8 cellular contexts compared by ENCODE assay signal in the genomic region with DNA sequence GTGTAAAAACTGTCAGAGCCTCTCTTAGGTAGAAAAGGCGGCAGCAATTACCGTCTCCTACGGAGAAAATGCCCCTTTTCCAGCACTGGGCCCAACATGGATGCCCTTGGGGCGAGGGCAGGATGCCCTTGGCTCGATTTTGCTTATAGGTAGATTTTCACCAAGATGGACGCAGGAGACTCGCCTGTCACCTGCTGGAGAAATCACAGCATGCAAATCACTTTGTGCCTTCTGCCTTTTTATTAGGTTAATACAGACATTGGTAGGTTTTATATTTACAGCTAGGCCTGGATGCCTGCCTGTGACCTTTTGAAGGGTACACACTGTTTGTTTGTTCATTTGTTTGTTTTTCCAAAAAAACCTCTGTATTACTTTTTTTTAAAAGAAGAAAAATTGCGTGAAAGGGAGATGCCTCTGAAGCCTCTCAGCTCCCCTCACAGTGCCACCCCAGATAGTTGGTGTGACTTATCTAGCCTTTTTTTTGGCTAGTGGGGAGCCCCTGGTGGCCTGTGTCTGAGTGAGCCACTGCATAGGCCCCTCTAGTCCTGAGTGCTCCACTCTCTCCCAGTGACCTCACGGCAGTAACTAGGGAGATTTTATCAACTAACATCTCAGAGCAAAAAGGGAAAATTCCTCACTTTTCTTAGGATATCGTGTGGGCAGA. TPM values are rescaled to one million over a fixed set of nuclear protein-coding genes. Genes with fewer than 3 reads are reported as not detected.
DNase-seq lines count a peak whose midpoint lies in the region; ATAC-seq and TF ChIP-seq lines count a peak whose summit lies in the region.

No MANE protein-coding gene starts in this region.

- H3K4me3 ChIP-seq in fibroblast of pulmonary artery (replicated peaks; ENCODE audit: low read depth, low read length), result peak overlapping the region; percentile 81

- in situ Hi-C loops in Caki2 (cut with HindIII; ENCODE audit: low pct_unique_long_range_greater_than_20kb, low sequenced_read_pairs), result no loop called here

- DNase-seq in Caki2 (ENCODE audit: low read depth) (peak; percentile 63), SK-N-DZ (ENCODE audit: low spot score) (peak; percentile 55), fibroblast of pulmonary artery (ENCODE audit: low read depth) (no peak), putamen (ENCODE audit: low spot score) (peak; percentile 81), NCI-H1105 treated with DMSO at 0.1 percent for 48 hours (lab: John Stamatoyannopoulos, UW) (no peak)

- peak; percentile 8 for TF ChIP-seq CTCF in fibroblast of pulmonary artery (IDR thresholded peaks at IDR 0.05; ENCODE audit: low read length, missing control alignments)

- ATAC-seq in GM21447 (IDR thresholded peaks at IDR 0.05; ENCODE audit: unreplicated experiment) (peak; percentile 18), HG03175 (IDR thresholded peaks at IDR 0.05; ENCODE audit: unreplicated experiment) (no peak), HG02678 (IDR thresholded peaks at IDR 0.05; ENCODE audit: unreplicated experiment) (no peak)

RNA-seq across cellular contexts. Expression of gene ATP1B1, which starts 2.5 kb away (rescaled TPM):
- total RNA-seq in Caki2 (2014; rRNA removed; shearing (Covaris generic); ENCODE audit: low replicate concordance), result 115 and 153 TPM in 2 replicates
- 56.6 and 57.7 TPM in 2 replicates for polyA plus RNA-seq in SK-N-DZ (2014; cell fraction: cytosol; rRNA removed)
- 27.7 and 29.6 TPM in 2 replicates for polyA plus RNA-seq in SK-N-DZ (2014; cell fraction: nucleus; rRNA removed)

Comparison
In these comparisons a context has a peak if more than half of its experiments do, and no peak if none do; other contexts are left out.
1. DNase-seq: peak in Caki2 (single experiment), SK-N-DZ (single experiment) and putamen (single experiment); none in fibroblast of pulmonary artery (single experiment) and NCI-H1105 treated with DMSO at 0.1 percent for 48 hours (single experiment).